12 cellular contexts compared by ENCODE assay signal in the genomic region with DNA sequence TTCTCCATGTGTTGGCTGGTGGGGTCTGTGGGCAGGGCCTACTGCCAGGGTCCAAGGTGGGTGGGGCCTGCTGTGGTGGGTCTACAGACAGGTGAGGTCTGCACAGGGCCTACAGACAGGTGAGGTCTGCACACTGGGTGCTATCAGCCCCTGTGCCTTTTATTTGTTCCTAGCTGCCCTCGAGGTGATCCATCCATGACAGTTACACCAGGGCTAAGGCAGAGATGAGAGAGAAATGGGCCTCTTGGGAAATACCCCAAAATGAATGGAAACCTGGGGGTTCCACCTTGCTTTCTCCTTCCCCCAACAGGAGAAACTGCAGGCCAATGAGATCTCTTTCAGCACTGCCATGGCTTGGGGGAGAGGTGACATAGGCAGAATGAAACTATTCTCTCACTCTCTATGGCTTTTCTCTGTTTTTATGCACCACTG. TPM values are rescaled to one million over a fixed set of nuclear protein-coding genes. Genes with fewer than 3 reads are reported as not detected.
A peak's percentile ranks its signal among the peaks of the same experiment; 100 is the strongest.
DNase-seq lines count a peak whose midpoint lies in the region; ATAC-seq and TF ChIP-seq lines count a peak whose summit lies in the region.
"Had no signal": no experiment of that assay in that cellular context is flagged by ENCODE, and none has a peak within 500 bp of the region (broad histone marks: within the 10 kb centered on the region; RNA-seq: fewer than 3 reads in every experiment).

No MANE protein-coding gene starts in this region.

- peaks cover 6% of the 10 kb centered on the region for H3K36me3 Mint-ChIP-seq in type B pancreatic cell
- H3K36me3 Mint-ChIP-seq: natural killer cell treated with Interleukin-12 subunit alpha and Interleukin-12 subunit beta and Interleukin-15 and Interleukin-18, amount 100 ng/mL, for 72 hours had no signal

- in situ Hi-C loops in HAP-1 (cut with MboI; ENCODE audit: low sequenced_read_pairs) = no loop called here

- H3K27ac Mint-ChIP-seq in type B pancreatic cell = no peak overlapping the region
- H3K27ac Mint-ChIP-seq: natural killer cell treated with Interleukin-12 subunit alpha and Interleukin-12 subunit beta and Interleukin-15 and Interleukin-18, amount 100 ng/mL, for 72 hours had no signal

- peak; percentile 16 for DNase-seq in right atrium auricular region (ENCODE audit: low spot score)
- DNase-seq in left ventricle myocardium superior = no peak
- peak; percentile 31 for DNase-seq in type B pancreatic cell (ENCODE audit: extremely low spot score, unreplicated experiment)
- DNase-seq in HAP-1 (ENCODE audit: low spot score in 2 of 2) = no peak
- DNase-seq in T-helper 2 cell = no peak
- no peak for DNase-seq in DMS114 treated with DMSO at 0.1 percent for 48 hours (lab: John Stamatoyannopoulos, UW; ENCODE audit: unreplicated experiment)
- DNase-seq: NCI-H446 treated with DMSO at 0.1 percent for 48 hours had no signal

- H3K36me3 ChIP-seq in right atrium auricular region (peaks cover 14% of the 10 kb centered on the region), HAP-1 (replicated peaks) (no peaks in the 10 kb centered on the region)

- intact Hi-C loops in left ventricle myocardium superior (cut with micrococcal nuclease) = no loop called here

- ATAC-seq in left ventricle myocardium superior (no peak), GM21786 (IDR thresholded peaks at IDR 0.05; ENCODE audit: unreplicated experiment) (peak; percentile 75), HG03439 (IDR thresholded peaks at IDR 0.05; ENCODE audit: unreplicated experiment) (peak; percentile 58)
- ATAC-seq: natural killer cell treated with Interleukin-12 subunit alpha and Interleukin-12 subunit beta and Interleukin-15 and Interleukin-18, amount 100 ng/mL, for 72 hours had no signal

- TF ChIP-seq CTCF in right atrium auricular region (IDR thresholded peaks at IDR 0.05) (no peak), type B pancreatic cell (conservative IDR thresholded peaks at IDR 0.05) (no peak)

- H3K9me3 ChIP-seq in right atrium auricular region = peaks cover 0 to 8% of the 10 kb centered on the region in 2 donors
- no peaks in the 10 kb centered on the region for H3K9me3 ChIP-seq in HAP-1

- H3K27me3 ChIP-seq in right atrium auricular region = no peaks in the 10 kb centered on the region
- H3K27me3 ChIP-seq in HAP-1 (ENCODE audit: low read depth) = no peaks in the 10 kb centered on the region
- H3K27me3 ChIP-seq: vagina had no signal

- peaks cover 6% of the 10 kb centered on the region for H3K9me3 Mint-ChIP-seq in type B pancreatic cell

- peaks cover 0 to 13% of the 10 kb centered on the region in 2 donors for H3K4me1 ChIP-seq in right atrium auricular region
- no peaks in the 10 kb centered on the region for H3K4me1 ChIP-seq in HAP-1
- H3K4me1 ChIP-seq: vagina had no signal

- no peaks in the 10 kb centered on the region for H3K4me1 Mint-ChIP-seq in type B pancreatic cell (ENCODE audit: unreplicated experiment)

- H3K27ac ChIP-seq in right atrium auricular region = no peak overlapping the region
- H3K27ac ChIP-seq: skin epidermis, vagina had no signal

- H3K4me3 ChIP-seq in right atrium auricular region (no peak overlapping the region), HAP-1 (no peak overlapping the region)
- H3K4me3 ChIP-seq: skin epidermis, vagina had no signal

- no peaks in the 10 kb centered on the region for H3K27me3 Mint-ChIP-seq in type B pancreatic cell
- H3K27me3 Mint-ChIP-seq: natural killer cell treated with Interleukin-12 subunit alpha and Interleukin-12 subunit beta and Interleukin-15 and Interleukin-18, amount 100 ng/mL, for 72 hours had no signal

- H3K4me3 Mint-ChIP-seq in type B pancreatic cell = no peak overlapping the region
- H3K4me3 Mint-ChIP-seq: natural killer cell treated with Interleukin-12 subunit alpha and Interleukin-12 subunit beta and Interleukin-15 and Interleukin-18, amount 100 ng/mL, for 72 hours had no signal

RNA-seq across cellular contexts. Expression of a gene that starts 36.4 kb away (rescaled TPM):
- not detected for total RNA-seq in right atrium auricular region
- total RNA-seq in left ventricle myocardium superior = not detected
- total RNA-seq in type B pancreatic cell (ENCODE audit: low replicate concordance) = 4.3 TPM in 1 of 2 replicates, not detected in the other
- total RNA-seq: natural killer cell treated with Interleukin-12 subunit alpha and Interleukin-12 subunit beta and Interleukin-15 and Interleukin-18, amount 100 ng/mL, for 72 hours; vagina had no signal

RNA-seq across cellular contexts. Expression of a gene that starts 44.6 kb away (rescaled TPM):
- total RNA-seq in right atrium auricular region (10 to 100 TPM; 18.9 to 25.5 TPM), left ventricle myocardium superior (17.9 TPM), type B pancreatic cell (ENCODE audit: low replicate concordance) (29.0 and 30.0 TPM in 2 replicates)

Comparison
In these comparisons a context has a peak if more than half of its experiments do, and no peak if none do; other contexts are left out.
1. DNase-seq: peak in right atrium auricular region (single experiment) and type B pancreatic cell (single experiment); none in left ventricle myocardium superior (single experiment), HAP-1 (0 of 2), T-helper 2 cell (0 of 5) and DMS114 treated with DMSO at 0.1 percent for 48 hours (single experiment).